20 cellular contexts compared by ENCODE assay signal in the genomic region with DNA sequence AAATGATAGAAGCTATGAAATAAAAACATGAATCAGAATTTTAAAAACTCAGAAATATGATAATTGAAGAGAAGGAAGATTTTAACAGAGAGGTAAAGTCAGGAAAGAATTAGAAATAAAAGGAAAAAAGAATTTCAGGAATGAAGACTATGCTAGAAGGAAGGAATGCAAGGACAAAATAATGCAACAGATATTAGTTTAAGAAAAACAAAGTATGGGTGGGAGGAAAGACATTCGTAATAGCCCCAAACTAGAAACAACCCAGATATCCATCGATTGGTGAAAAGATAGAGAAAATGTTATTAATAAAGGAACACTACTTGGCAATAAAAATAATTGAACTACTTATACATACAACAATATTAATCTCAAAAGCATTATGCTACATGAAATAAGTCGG.
DNase-seq lines count a peak whose midpoint lies in the region; ATAC-seq and TF ChIP-seq lines count a peak whose summit lies in the region.
"Had no signal": no experiment of that assay in that cellular context is flagged by ENCODE, and none has a peak within 500 bp of the region (broad histone marks: within the 10 kb centered on the region; RNA-seq: fewer than 3 reads in every experiment).

No MANE protein-coding gene starts in this region.

- H3K4me1 Mint-ChIP-seq in GM23338 (peaks cover 7% of the 10 kb centered on the region; the same call in 2 of the 3 replicates), chondrocyte (ENCODE audit: low read depth) (peaks cover 34% of the 10 kb centered on the region)
- H3K4me1 Mint-ChIP-seq: CD14-positive monocyte had no signal

- peaks cover 13% of the 10 kb centered on the region for H3K9me3 Mint-ChIP-seq in GM23338
- H3K9me3 Mint-ChIP-seq in chondrocyte (ENCODE audit: low read depth) = peaks cover 21% of the 10 kb centered on the region

- peaks cover 2% of the 10 kb centered on the region for H3K27me3 Mint-ChIP-seq in GM23338 (ENCODE audit: insufficient read depth, low read depth, poor library complexity)
- no peaks in the 10 kb centered on the region for H3K27me3 Mint-ChIP-seq in chondrocyte (ENCODE audit: low read depth)

- H3K4me3 Mint-ChIP-seq in GM23338 (no peak overlapping the region), chondrocyte (ENCODE audit: unreplicated experiment) (no peak overlapping the region)
- H3K4me3 Mint-ChIP-seq: CD14-positive monocyte had no signal

- no peak for TF ChIP-seq EP300 in sigmoid colon (IDR thresholded peaks at IDR 0.05)

- H3K4me3 ChIP-seq in GM23338 (no peak overlapping the region), sigmoid colon (no peak overlapping the region)

- no peaks in the 10 kb centered on the region for H3K36me3 ChIP-seq in GM23338 (ENCODE audit: insufficient read depth)
- H3K36me3 ChIP-seq in sigmoid colon = no peaks in the 10 kb centered on the region

- H3K4me1 ChIP-seq in GM23338 (ENCODE audit: insufficient read depth) (peaks cover 13% of the 10 kb centered on the region), sigmoid colon (peaks cover 0 to 46% (median 37%) of the 10 kb centered on the region in 4 donors)

- ATAC-seq in GM23338 = no peak
- no peak for ATAC-seq in GM21619 (IDR thresholded peaks at IDR 0.05; ENCODE audit: unreplicated experiment)
- ATAC-seq in HG03045 (IDR thresholded peaks at IDR 0.05; ENCODE audit: unreplicated experiment) = no peak
- ATAC-seq: HCT116 had no signal

- no peak for TF ChIP-seq POLR2A in sigmoid colon (IDR thresholded peaks at IDR 0.05)

- TF ChIP-seq CTCF in GM23338 (conservative IDR thresholded peaks at IDR 0.05; ENCODE audit: low read depth in 2 of 2) (no peak), chondrocyte (IDR thresholded peaks at IDR 0.05) (no peak), sigmoid colon (IDR thresholded peaks at IDR 0.05) (no peak)

- H3K27me3 ChIP-seq in GM23338 (ENCODE audit: insufficient read depth) (no peaks in the 10 kb centered on the region), sigmoid colon (no peaks in the 10 kb centered on the region)

- WGBS in sigmoid colon, 2 donors = 89 to 90% methylated on average over 3 of the region's 3 CpGs

- H3K27ac Mint-ChIP-seq in GM23338 (no peak overlapping the region), chondrocyte (ENCODE audit: unreplicated experiment) (peak overlapping the region; percentile 60)
- H3K27ac Mint-ChIP-seq: CD14-positive monocyte had no signal

- intact Hi-C loops in sigmoid colon (cut with DNase I) = loop anchor here (5.0 kb wide), 2 partner anchors 36 to 466 kb away; no protein-coding TSS in a partner anchor

- no peaks in the 10 kb centered on the region for H3F3A ChIP-seq in GM23338 (replicated peaks; ENCODE audit: low read depth)

- DNase-seq in EH (ENCODE audit: low read depth) = peak; percentile 15
- DNase-seq in GM23338 (ENCODE audit: low spot score) = no peak
- no peak for DNase-seq in chondrocyte (ENCODE audit: low spot score)
- no peak for DNase-seq in sigmoid colon
- DNase-seq in ACHN = no peak
- DNase-seq: DMS 273 treated with DMSO at 0.1 percent for 48 hours, DND-41, GDM1, GOT3, MM.1S, NCI-H1105 treated with DMSO at 0.1 percent for 48 hours, NCI-H1694, NCI-H510A treated with DMSO at 0.1 percent for 48 hours, NCI-H774, OCI-M1, SHP77 had no signal

- H3K4me2 ChIP-seq in GM23338 = peak overlapping the region; percentile 25

- H3K9me3 ChIP-seq in sigmoid colon = no peaks in the 10 kb centered on the region

- no peak overlapping the region for H2AFZ ChIP-seq in GM23338

- no peaks in the 10 kb centered on the region for H4K20me1 ChIP-seq in GM23338 (replicated peaks; ENCODE audit: insufficient read depth)

- no peaks in the 10 kb centered on the region for H3K9me2 ChIP-seq in GM23338 (ENCODE audit: insufficient read depth)

- H3K36me3 Mint-ChIP-seq in GM23338 (ENCODE audit: low read depth) (no peaks in the 10 kb centered on the region; the same call in 1 of the 3 replicates), chondrocyte (ENCODE audit: low read depth) (peaks cover 12% of the 10 kb centered on the region)
- H3K36me3 Mint-ChIP-seq: CD14-positive monocyte had no signal

- H3K79me2 ChIP-seq in GM23338 (replicated peaks; ENCODE audit: insufficient read depth) = no peaks in the 10 kb centered on the region

- in situ Hi-C loops in ACHN (cut with HindIII; ENCODE audit: low pct_ligation_motif_present, low pct_unique_long_range_greater_than_20kb, low sequenced_read_pairs) = no loop called here

- H3K27ac ChIP-seq in GM23338 (ENCODE audit: low read depth) (no peak overlapping the region), sigmoid colon (peak overlapping the region in 3 of 4 donors; percentile 7 to 88 (median 86))

TF ChIP-seq in GM23338, 12 proteins besides CTCF, POLR2A, EP300 and RAD21 (continues in another document):
- TF ChIP-seq JUNB (IDR thresholded peaks at IDR 0.05; ENCODE audit: unreplicated experiment) = no peak
- TF ChIP-seq EZH2phosphoT487 (IDR thresholded peaks at IDR 0.05; ENCODE audit: unreplicated experiment) = no peak
- TF ChIP-seq, protein P1, sequence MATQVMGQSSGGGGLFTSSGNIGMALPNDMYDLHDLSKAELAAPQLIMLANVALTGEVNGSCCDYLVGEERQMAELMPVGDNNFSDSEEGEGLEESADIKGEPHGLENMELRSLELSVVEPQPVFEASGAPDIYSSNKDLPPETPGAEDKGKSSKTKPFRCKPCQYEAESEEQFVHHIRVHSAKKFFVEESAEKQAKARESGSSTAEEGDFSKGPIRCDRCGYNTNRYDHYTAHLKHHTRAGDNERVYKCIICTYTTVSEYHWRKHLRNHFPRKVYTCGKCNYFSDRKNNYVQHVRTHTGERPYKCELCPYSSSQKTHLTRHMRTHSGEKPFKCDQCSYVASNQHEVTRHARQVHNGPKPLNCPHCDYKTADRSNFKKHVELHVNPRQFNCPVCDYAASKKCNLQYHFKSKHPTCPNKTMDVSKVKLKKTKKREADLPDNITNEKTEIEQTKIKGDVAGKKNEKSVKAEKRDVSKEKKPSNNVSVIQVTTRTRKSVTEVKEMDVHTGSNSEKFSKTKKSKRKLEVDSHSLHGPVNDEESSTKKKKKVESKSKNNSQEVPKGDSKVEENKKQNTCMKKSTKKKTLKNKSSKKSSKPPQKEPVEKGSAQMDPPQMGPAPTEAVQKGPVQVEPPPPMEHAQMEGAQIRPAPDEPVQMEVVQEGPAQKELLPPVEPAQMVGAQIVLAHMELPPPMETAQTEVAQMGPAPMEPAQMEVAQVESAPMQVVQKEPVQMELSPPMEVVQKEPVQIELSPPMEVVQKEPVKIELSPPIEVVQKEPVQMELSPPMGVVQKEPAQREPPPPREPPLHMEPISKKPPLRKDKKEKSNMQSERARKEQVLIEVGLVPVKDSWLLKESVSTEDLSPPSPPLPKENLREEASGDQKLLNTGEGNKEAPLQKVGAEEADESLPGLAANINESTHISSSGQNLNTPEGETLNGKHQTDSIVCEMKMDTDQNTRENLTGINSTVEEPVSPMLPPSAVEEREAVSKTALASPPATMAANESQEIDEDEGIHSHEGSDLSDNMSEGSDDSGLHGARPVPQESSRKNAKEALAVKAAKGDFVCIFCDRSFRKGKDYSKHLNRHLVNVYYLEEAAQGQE (IDR thresholded peaks at IDR 0.05; ENCODE audit: unreplicated experiment) = no peak
- TF ChIP-seq CREB1 (CRISPR knock-in tag; IDR thresholded peaks at IDR 0.05; ENCODE audit: low read depth) = no peak
- no peak for TF ChIP-seq STAT1 (IDR thresholded peaks at IDR 0.05; ENCODE audit: unreplicated experiment)
- TF ChIP-seq NANOG (IDR thresholded peaks at IDR 0.05; ENCODE audit: borderline replicate concordance) = no peak
